9 cellular contexts compared by ENCODE assay signal in genomic region chr1:229221106-229222019, GRCh38. TPM values are rescaled to one million over a fixed set of nuclear protein-coding genes. Genes with fewer than 3 reads are reported as not detected.
DNase-seq lines count a peak whose midpoint lies in the region; TF ChIP-seq lines count a peak whose summit lies in the region.
"Had no signal": no experiment of that assay in that cellular context is flagged by ENCODE, and none has a peak within 500 bp of the region (broad histone marks: within the 10 kb centered on the region; RNA-seq: fewer than 3 reads in every experiment).

No MANE protein-coding gene starts in this region.

- H3K4me3 ChIP-seq in dorsolateral prefrontal cortex: no peak overlapping the region

- peak overlapping the region in 31 of 59 donors; percentile 6 to 74 (median 47) for H3K27ac ChIP-seq in dorsolateral prefrontal cortex
- peak overlapping the region; percentile 33 for H3K27ac ChIP-seq in substantia nigra (ENCODE audit: low read depth, low read length, poor library complexity, severe bottlenecking)

- DNase-seq in M059J (ENCODE audit: low read depth) (peak; percentile 74), NCI-H510A treated with DMSO at 0.1 percent for 48 hours (lab: John Stamatoyannopoulos, UW) (peak; percentile 93), dorsolateral prefrontal cortex (no peak), substantia nigra (lab: John Stamatoyannopoulos, UW) (no peak), islet precursor cell (no peak)
- DNase-seq in activated CD4-positive, alpha-beta T cell treated with anti-CD3 and anti-CD28 coated beads, Interleukin-2, amount 50 U/mL, for 4 hours: no peak
- no peak for DNase-seq in activated CD4-positive, alpha-beta T cell treated with anti-CD3 and anti-CD28 coated beads for 48 hours
- no peak for DNase-seq in stimulated activated CD4-positive, alpha-beta T cell treated with anti-CD3 and anti-CD28 coated beads, Interleukin-12 subunit alpha, Interleukin-12 subunit beta, amount 100 ng/mL, for 4 hours
- DNase-seq: T-helper 2 cell had no signal

- intact Hi-C loops in dorsolateral prefrontal cortex (cut with DNase I): loop anchor here (10.0 kb wide), 4 partner anchors 57 to 387 kb away; no protein-coding TSS in a partner anchor

- no peak for TF ChIP-seq CTCF in dorsolateral prefrontal cortex (IDR thresholded peaks at IDR 0.05 in 54 of 56, conservative IDR thresholded peaks at IDR 0.05 in 2 of 56; ENCODE audit: low read depth in 1 of 56, partially characterized antibody in 56 of 56)

- no peaks in the 10 kb centered on the region for H3K27me3 ChIP-seq in dorsolateral prefrontal cortex

RNA-seq across cellular contexts. Expression of gene RAB4A, which starts 49.5 kb away (rescaled TPM):
- 8.0 and 18.5 TPM in 2 replicates for total RNA-seq in M059J (2014; rRNA removed; shearing (Covaris generic))
- 100 to 1,000 TPM in 15 of 120 experiments, 10 to 100 TPM in 105; 64.3 to 117 (median 86.8) TPM for total RNA-seq in dorsolateral prefrontal cortex

Comparison
In these comparisons a context has a peak if more than half of its experiments do, and no peak if none do; other contexts are left out.
1. DNase-seq: peak in M059J (single experiment) and NCI-H510A treated with DMSO at 0.1 percent for 48 hours (single experiment); none in dorsolateral prefrontal cortex (0 of 10), substantia nigra (0 of 49), islet precursor cell (single experiment), activated CD4-positive, alpha-beta T cell treated with anti-CD3 and anti-CD28 coated beads, Interleukin-2, amount 50 U/mL, for 4 hours (0 of 2), activated CD4-positive, alpha-beta T cell treated with anti-CD3 and anti-CD28 coated beads for 48 hours (single experiment) and stimulated activated CD4-positive, alpha-beta T cell treated with anti-CD3 and anti-CD28 coated beads, Interleukin-12 subunit alpha, Interleukin-12 subunit beta, amount 100 ng/mL, for 4 hours (single experiment).